13 cellular contexts compared by ENCODE assay signal in the genomic region with DNA sequence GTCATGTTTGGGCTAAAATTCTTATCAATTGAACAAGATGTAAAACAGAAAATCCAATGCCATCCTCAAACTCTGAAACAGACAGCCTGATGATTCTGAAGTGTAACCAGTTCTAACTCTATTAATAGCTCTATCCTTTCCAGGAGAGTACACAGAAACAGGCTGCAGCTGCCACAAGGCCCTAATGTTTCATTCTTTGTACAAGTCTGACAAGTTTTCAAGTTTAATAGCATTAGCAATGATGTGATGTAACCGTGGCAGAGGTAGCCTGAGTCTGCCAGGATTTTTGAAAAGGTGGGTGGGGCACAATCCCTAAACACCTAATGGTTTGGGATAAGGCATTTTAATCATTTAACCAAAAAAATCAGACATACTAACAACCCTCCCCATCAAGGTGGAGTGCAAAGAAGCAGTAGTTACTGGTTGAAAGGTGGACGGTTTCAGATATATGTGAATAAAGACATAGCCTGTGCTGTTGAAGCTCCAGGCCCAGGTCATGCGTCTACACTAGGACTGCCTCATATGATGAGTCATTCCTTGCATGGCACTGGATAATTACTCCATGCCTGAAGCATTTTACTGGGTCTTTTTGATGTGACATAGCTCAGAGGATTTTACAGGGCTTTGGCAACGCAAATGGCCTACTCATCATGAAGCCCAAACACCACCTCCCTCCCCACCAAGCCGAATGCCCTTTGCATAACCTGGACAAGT.
DNase-seq lines count a peak whose midpoint lies in the region; ATAC-seq and TF ChIP-seq lines count a peak whose summit lies in the region.
"Had no signal": no experiment of that assay in that cellular context is flagged by ENCODE, and none has a peak within 500 bp of the region (broad histone marks: within the 10 kb centered on the region; RNA-seq: fewer than 3 reads in every experiment).

No MANE protein-coding gene starts in this region.

- H3K27me3 ChIP-seq in thyroid gland (no peaks in the 10 kb centered on the region), uterus (no peaks in the 10 kb centered on the region)

- WGBS in thyroid gland, 2 donors, result 80 to 81% methylated on average over 5 of the region's 5 CpGs

- TF ChIP-seq CTCF in thyroid gland (IDR thresholded peaks at IDR 0.05) (no peak), uterus (IDR thresholded peaks at IDR 0.05) (no peak)

- no peaks in the 10 kb centered on the region for H3K36me3 ChIP-seq in thyroid gland
- H3K36me3 ChIP-seq in uterus, result no peaks in the 10 kb centered on the region
- H3K36me3 ChIP-seq: SJSA1, thoracic aorta had no signal

- H3K4me3 ChIP-seq in thyroid gland (replicated peaks in 1 of 3) (no peak overlapping the region), uterus (no peak overlapping the region)
- H3K4me3 ChIP-seq: SJSA1, thoracic aorta had no signal

- intact Hi-C loops in thyroid gland (cut with DNase I) (no loop called here), uterus (cut with DNase I; ENCODE audit: low total_unique reads) (no loop called here)

- DNase-seq in NCI-H2029 (lab: John Stamatoyannopoulos, UW) (peak; percentile 7), NCI-H2029 treated with DMSO at 0.1 percent for 48 hours (lab: John Stamatoyannopoulos, UW) (no peak), NCI-H774 (lab: John Stamatoyannopoulos, UW) (peak; percentile 76), thyroid gland (peak; percentile 12 to 40), uterus (no peak)
- DNase-seq: glutamatergic neuron; naive B cell; stimulated activated CD4-positive, alpha-beta T cell treated with anti-CD3 and anti-CD28 coated beads, Interleukin-2, amount 100 ng/mL, for 48 hours had no signal

- ATAC-seq in esophagus mucosa (peak; percentile 97), HG02610 (IDR thresholded peaks at IDR 0.05; ENCODE audit: unreplicated experiment) (no peak), HG03354 (IDR thresholded peaks at IDR 0.05; ENCODE audit: poor library complexity, severe bottlenecking, unreplicated experiment) (no peak)

- TF ChIP-seq POLR2A in thyroid gland (IDR thresholded peaks at IDR 0.05), result no peak
- TF ChIP-seq POLR2A in uterus (IDR thresholded peaks at IDR 0.05), result no peak

- H3K9me3 ChIP-seq in thyroid gland (no peaks in the 10 kb centered on the region), uterus (no peaks in the 10 kb centered on the region)
- H3K9me3 ChIP-seq: SJSA1, thoracic aorta had no signal

- H3K27ac ChIP-seq in thyroid gland (peak overlapping the region in 2 of 3 donors; percentile 28 to 32), uterus (no peak overlapping the region)
- H3K27ac ChIP-seq: SJSA1, thoracic aorta had no signal

- peaks cover 9 to 14% of the 10 kb centered on the region in 2 donors for H3K4me1 ChIP-seq in thyroid gland
- H3K4me1 ChIP-seq in uterus, result no peaks in the 10 kb centered on the region
- H3K4me1 ChIP-seq: SJSA1 had no signal

Comparison
In these comparisons a context has a peak if more than half of its experiments do, and no peak if none do; other contexts are left out.
1. DNase-seq: peak in NCI-H2029 (single experiment), NCI-H774 (single experiment) and thyroid gland (2 of 2); none in NCI-H2029 treated with DMSO at 0.1 percent for 48 hours (single experiment) and uterus (0 of 2).
2. H3K27ac ChIP-seq: peak in thyroid gland (2 of 3); none in uterus (0 of 2).